1 cellular context compared by ENCODE assay signal in the genomic region with DNA sequence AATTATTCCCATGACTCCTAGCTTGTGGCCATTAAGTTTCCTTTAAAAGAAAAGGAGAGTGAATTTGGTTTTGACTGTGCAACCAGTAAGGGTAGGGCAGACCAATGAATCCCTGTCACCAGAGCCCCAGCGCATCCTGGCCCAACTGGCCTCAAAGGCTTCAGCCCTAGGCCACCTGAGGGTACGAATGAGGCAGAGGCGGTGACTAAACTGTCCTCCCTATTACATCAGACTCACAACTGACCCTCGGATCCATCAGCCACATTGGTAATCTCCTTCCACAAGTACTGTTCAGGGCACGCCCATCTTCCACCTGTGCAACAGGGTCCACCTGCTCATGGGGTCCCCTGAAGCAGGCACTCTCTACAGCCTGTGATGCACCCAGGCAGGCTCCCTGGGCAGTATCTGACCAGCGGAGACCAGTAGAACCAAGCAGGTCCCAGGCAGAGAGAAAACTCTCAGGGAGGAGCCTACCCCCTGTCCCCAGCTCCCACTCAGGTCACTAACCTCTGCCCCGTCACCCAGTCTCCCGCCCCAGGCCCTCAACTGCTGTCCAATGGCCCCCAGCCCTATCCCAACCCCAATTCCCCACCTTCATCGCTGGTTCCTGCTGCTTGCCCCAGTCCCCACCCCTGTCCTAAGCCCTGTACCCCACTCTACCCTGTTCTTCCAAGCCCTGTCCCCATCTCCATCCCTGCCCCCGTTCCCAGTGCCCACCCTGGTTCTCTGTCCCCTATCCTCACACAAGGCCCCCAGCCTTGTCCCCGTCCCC.
A peak's percentile ranks its signal among the peaks of the same experiment; 100 is the strongest.
TF ChIP-seq lines count a peak whose summit lies in the region.

No MANE protein-coding gene starts in this region.

TF ChIP-seq in HepG2, 621 proteins besides CTCF, POLR2A, EP300 and RAD21:
- TF ChIP-seq ZSCAN12 (CRISPR knock-in tag; IDR thresholded peaks at IDR 0.05), result no peak
- TF ChIP-seq ZNF724P (CRISPR knock-in tag; IDR thresholded peaks at IDR 0.05; ENCODE audit: borderline replicate concordance), result 0 out of 2 replicates have a peak, but pooled peaks have one; percentile 36
- no peak for TF ChIP-seq RNF2 (conservative IDR thresholded peaks at IDR 0.05; ENCODE audit: low read depth)
- TF ChIP-seq THAP11 (CRISPR knock-in tag; IDR thresholded peaks at IDR 0.05), result 0 out of 2 replicates have a peak, but pooled peaks have one; percentile 18
- TF ChIP-seq, protein P1, sequence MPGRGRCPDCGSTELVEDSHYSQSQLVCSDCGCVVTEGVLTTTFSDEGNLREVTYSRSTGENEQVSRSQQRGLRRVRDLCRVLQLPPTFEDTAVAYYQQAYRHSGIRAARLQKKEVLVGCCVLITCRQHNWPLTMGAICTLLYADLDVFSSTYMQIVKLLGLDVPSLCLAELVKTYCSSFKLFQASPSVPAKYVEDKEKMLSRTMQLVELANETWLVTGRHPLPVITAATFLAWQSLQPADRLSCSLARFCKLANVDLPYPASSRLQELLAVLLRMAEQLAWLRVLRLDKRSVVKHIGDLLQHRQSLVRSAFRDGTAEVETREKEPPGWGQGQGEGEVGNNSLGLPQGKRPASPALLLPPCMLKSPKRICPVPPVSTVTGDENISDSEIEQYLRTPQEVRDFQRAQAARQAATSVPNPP (CRISPR knock-in tag; IDR thresholded peaks at IDR 0.05), result no peak
- no peak for TF ChIP-seq EZH2 (conservative IDR thresholded peaks at IDR 0.05; ENCODE audit: low read depth, low read length)
- 0 out of 2 replicates have a peak, but pooled peaks have one; percentile 33 for TF ChIP-seq ZNF572 (CRISPR knock-in tag; IDR thresholded peaks at IDR 0.05)
- 0 out of 2 replicates have a peak, but pooled peaks have one; percentile 10 for TF ChIP-seq CEBPB (IDR thresholded peaks at IDR 0.05; ENCODE audit: borderline replicate concordance, low read depth, low read length)
- TF ChIP-seq ATAD3A (CRISPR knock-in tag; IDR thresholded peaks at IDR 0.05), result no peak
- 0 out of 2 replicates have a peak, but pooled peaks have one; percentile 40 for TF ChIP-seq POLR2G (IDR thresholded peaks at IDR 0.05; ENCODE audit: low read depth, low read length)
- TF ChIP-seq, protein P2, sequence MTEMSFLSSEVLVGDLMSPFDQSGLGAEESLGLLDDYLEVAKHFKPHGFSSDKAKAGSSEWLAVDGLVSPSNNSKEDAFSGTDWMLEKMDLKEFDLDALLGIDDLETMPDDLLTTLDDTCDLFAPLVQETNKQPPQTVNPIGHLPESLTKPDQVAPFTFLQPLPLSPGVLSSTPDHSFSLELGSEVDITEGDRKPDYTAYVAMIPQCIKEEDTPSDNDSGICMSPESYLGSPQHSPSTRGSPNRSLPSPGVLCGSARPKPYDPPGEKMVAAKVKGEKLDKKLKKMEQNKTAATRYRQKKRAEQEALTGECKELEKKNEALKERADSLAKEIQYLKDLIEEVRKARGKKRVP (CRISPR knock-in tag; IDR thresholded peaks at IDR 0.05), result peak in 1 of 2 experiments; percentile 90; a peak in 2 of 4 replicates
- no peak for TF ChIP-seq GATAD2A (CRISPR knock-in tag; IDR thresholded peaks at IDR 0.05)
- TF ChIP-seq RBM22 (optimal IDR thresholded peaks at IDR 0.05; ENCODE audit: low read length), result peak; percentile 65
- 0 out of 2 replicates have a peak, but pooled peaks have one; percentile 16 for TF ChIP-seq SAP130 (CRISPR knock-in tag; IDR thresholded peaks at IDR 0.05; ENCODE audit: low read depth)
- TF ChIP-seq ZNF451 (CRISPR knock-in tag; IDR thresholded peaks at IDR 0.05), result no peak
- no peak for TF ChIP-seq ZNF3 (CRISPR knock-in tag; IDR thresholded peaks at IDR 0.05)
- peak; percentile 30; the same call in 1 of the 2 replicates for TF ChIP-seq ZFY (CRISPR knock-in tag; IDR thresholded peaks at IDR 0.05)
- 0 out of 2 replicates have a peak, but pooled peaks have one; percentile 24 for TF ChIP-seq ZNF501 (CRISPR knock-in tag; IDR thresholded peaks at IDR 0.05)
- TF ChIP-seq ZNF337 (CRISPR knock-in tag; IDR thresholded peaks at IDR 0.05; ENCODE audit: borderline replicate concordance, low read depth), result no peak
- no peak for TF ChIP-seq ZNF496 (CRISPR knock-in tag; IDR thresholded peaks at IDR 0.05; ENCODE audit: insufficient replicate concordance)
- peak; percentile 48; the same call in 1 of the 2 replicates for TF ChIP-seq CEBPG (CRISPR knock-in tag; IDR thresholded peaks at IDR 0.05)
- TF ChIP-seq FOSL2 (CRISPR knock-in tag; IDR thresholded peaks at IDR 0.05), result peak; percentile 38
TF ChIP-seq in HepG2: peak in this region for 12.
